In genomic region chr14:22559041-22559440, GRCh38 we compare ENCODE assay signal across 1 cellular context.
TF ChIP-seq lines count a peak whose summit lies in the region.

No MANE protein-coding gene starts in this region.

TF ChIP-seq in GM23338, 12 proteins besides CTCF, POLR2A, EP300 and RAD21 (continued from another document):
- TF ChIP-seq ZNF462 (CRISPR knock-in tag; IDR thresholded peaks at IDR 0.05) (no peak), CREB1 (CRISPR knock-in tag; IDR thresholded peaks at IDR 0.05; ENCODE audit: low read depth) (no peak), EZH2phosphoT487 (IDR thresholded peaks at IDR 0.05; ENCODE audit: unreplicated experiment) (no peak), JUNB (IDR thresholded peaks at IDR 0.05; ENCODE audit: unreplicated experiment) (no peak), ZNF331 (CRISPR knock-in tag; IDR thresholded peaks at IDR 0.05; ENCODE audit: low read depth) (no peak), STAT1 (IDR thresholded peaks at IDR 0.05; ENCODE audit: unreplicated experiment) (no peak), REST (IDR thresholded peaks at IDR 0.05; ENCODE audit: unreplicated experiment) (no peak), POLR2AphosphoS5 (IDR thresholded peaks at IDR 0.05; ENCODE audit: low read depth) (no peak)
